ENCODE assay signal across 16 cellular contexts in the genomic region with DNA sequence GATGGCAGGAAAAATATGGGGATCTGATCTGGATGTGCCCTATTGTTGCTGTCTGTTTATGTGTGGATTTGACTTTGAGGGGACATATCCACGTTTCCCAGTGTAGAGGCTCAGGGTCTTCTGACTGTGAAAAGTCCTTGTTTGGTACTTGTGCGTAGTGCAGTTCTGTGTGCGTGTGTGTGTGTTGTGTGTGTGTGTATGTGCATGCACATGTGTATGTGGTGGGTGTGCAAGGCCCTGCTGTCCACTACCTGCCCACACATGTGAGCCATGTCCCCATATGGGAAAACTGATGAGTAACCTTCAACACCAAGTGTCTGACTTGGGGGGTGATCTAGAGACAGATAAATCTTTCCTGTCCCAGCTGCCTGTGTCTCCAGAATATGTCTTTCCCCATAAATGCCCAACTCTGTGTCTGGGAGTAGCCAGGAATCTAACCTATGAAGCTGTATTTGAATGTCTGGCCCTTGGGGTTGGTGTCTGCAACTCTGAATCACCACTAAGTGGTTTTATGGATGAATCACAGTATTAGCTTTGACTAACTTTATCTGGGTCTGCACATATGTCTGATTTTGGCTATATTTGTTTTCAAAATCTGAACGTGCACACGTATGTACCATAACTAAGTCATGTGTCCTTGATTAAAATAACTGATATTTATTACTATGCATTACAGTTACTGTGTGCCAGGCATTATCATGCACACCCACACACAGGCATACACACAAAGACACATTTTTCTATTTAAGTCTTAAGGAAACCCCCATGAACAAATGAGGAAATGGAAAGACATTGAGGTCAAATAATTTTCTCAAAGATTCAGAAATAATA. TPM values are rescaled to one million over a fixed set of nuclear protein-coding genes. Genes with fewer than 3 reads are reported as not detected.
DNase-seq lines count a peak whose midpoint lies in the region; ATAC-seq, FAIRE-seq and TF ChIP-seq lines count a peak whose summit lies in the region.
"Had no signal": no experiment of that assay in that cellular context is flagged by ENCODE, and none has a peak within 500 bp of the region (broad histone marks: within the 10 kb centered on the region; RNA-seq: fewer than 3 reads in every experiment).

No MANE protein-coding gene starts in this region.

- TF ChIP-seq POLR2A in GM12891 (IDR thresholded peaks at IDR 0.05; ENCODE audit: low read depth, low read length) = no peak

- no peak overlapping the region for H3K27ac ChIP-seq in RWPE2 (ENCODE audit: poor library complexity, severe bottlenecking)
- H3K27ac ChIP-seq: SK-N-MC had no signal

- H3K27me3 Mint-ChIP-seq in activated T-cell treated with anti-CD3 and anti-CD28 coated beads, Interleukin-2, amount 50 U/mL, for 4 hours (ENCODE audit: low read depth) = peaks cover 32% of the 10 kb centered on the region

- peak; percentile 87 for FAIRE-seq in GM12891 (lab: Jason Lieb, UNC)

- no peaks in the 10 kb centered on the region for H3K4me1 Mint-ChIP-seq in activated T-cell treated with anti-CD3 and anti-CD28 coated beads, Interleukin-2, amount 50 U/mL, for 4 hours (ENCODE audit: low read depth)
- H3K4me1 Mint-ChIP-seq: neural crest cell had no signal

- H3K27me3 ChIP-seq in RWPE2 (ENCODE audit: insufficient read depth, poor library complexity, severe bottlenecking) = no peaks in the 10 kb centered on the region

- H3K4me3 Mint-ChIP-seq in activated T-cell treated with anti-CD3 and anti-CD28 coated beads, Interleukin-2, amount 50 U/mL, for 4 hours = no peak overlapping the region
- H3K4me3 Mint-ChIP-seq: activated CD8-positive, alpha-beta T cell treated with anti-CD3 and anti-CD28 coated beads, Interleukin-2, amount 10 ng/mL, durations not matched to agents 7 days and 5 days; neural crest cell had no signal

- TF ChIP-seq CTCF in RWPE2 (IDR thresholded peaks at IDR 0.05; ENCODE audit: poor library complexity, severe bottlenecking) = no peak

- no peaks in the 10 kb centered on the region for H3K36me3 ChIP-seq in RWPE2 (ENCODE audit: low read depth)

- H3K9me3 Mint-ChIP-seq in activated T-cell treated with anti-CD3 and anti-CD28 coated beads, Interleukin-2, amount 50 U/mL, for 4 hours = no peaks in the 10 kb centered on the region
- H3K9me3 Mint-ChIP-seq: neural crest cell had no signal

- no peaks in the 10 kb centered on the region for H3K4me1 ChIP-seq in RWPE2 (ENCODE audit: insufficient read depth, poor library complexity, severe bottlenecking)

- no peak overlapping the region for H3K4me3 ChIP-seq in RWPE2 (ENCODE audit: severe bottlenecking)
- H3K4me3 ChIP-seq: SK-N-MC had no signal

- peak; percentile 74 for ATAC-seq in RWPE2 (ENCODE audit: low read depth)
- ATAC-seq in activated T-cell treated with anti-CD3 and anti-CD28 coated beads, Interleukin-2, amount 50 U/mL, for 4 hours = no peak
- ATAC-seq: activated CD8-positive, alpha-beta T cell treated with anti-CD3 and anti-CD28 coated beads, Interleukin-2, amount 10 ng/mL, durations not matched to agents 7 days and 5 days had no signal

- H3K9me3 ChIP-seq in RWPE2 (ENCODE audit: severe bottlenecking) = peaks cover 6% of the 10 kb centered on the region

- no peaks in the 10 kb centered on the region for H3K36me3 Mint-ChIP-seq in activated T-cell treated with anti-CD3 and anti-CD28 coated beads, Interleukin-2, amount 50 U/mL, for 4 hours (ENCODE audit: insufficient read depth)

- DNase-seq in A172 (ENCODE audit: low spot score) (peak; percentile 41), GM12891 (ENCODE audit: insufficient read length, low spot score) (no peak), RWPE2 (ENCODE audit: low spot score) (no peak), iris pigment epithelial cell (ENCODE audit: low read depth) (peak; percentile 60), NCI-H82 treated with DMSO at 0.1 percent for 48 hours (lab: John Stamatoyannopoulos, UW; ENCODE audit: unreplicated experiment) (no peak), COLO668 (lab: John Stamatoyannopoulos, UW; ENCODE audit: unreplicated experiment) (no peak), DMS53 treated with DMSO at 0.1 percent for 48 hours (lab: John Stamatoyannopoulos, UW; ENCODE audit: unreplicated experiment) (no peak)
- no peak for DNase-seq in activated T-cell treated with anti-CD3 and anti-CD28 coated beads, Interleukin-2, amount 50 U/mL, for 4 hours
- DNase-seq: activated CD8-positive, alpha-beta T cell treated with anti-CD3 and anti-CD28 coated beads, Interleukin-2, amount 10 ng/mL, durations not matched to agents 7 days and 5 days; activated effector memory CD4-positive, alpha-beta T cell treated with Interleukin-2 at 50 U/mL for 16 hours; NCI-H1092 treated with DMSO at 0.1 percent for 48 hours; stimulated activated CD4-positive, alpha-beta T cell treated with anti-CD3 and anti-CD28 coated beads, Interleukin-4, amount 100 ng/mL, for 4 hours had no signal

TF ChIP-seq in GM12891, 5 proteins besides CTCF, POLR2A, EP300 and RAD21:
- TF ChIP-seq PAX5 (IDR thresholded peaks at IDR 0.05; ENCODE audit: insufficient read depth, low read length, severe bottlenecking) (no peak), SPI1 (IDR thresholded peaks at IDR 0.05; ENCODE audit: low read depth, low read length) (peak; percentile 89)

RNA-seq across cellular contexts. Expression of a gene that starts 17.4 kb away (rescaled TPM):
- not detected in 2 replicates for total RNA-seq in A172 (2014; rRNA removed; shearing (Covaris generic))
- 8.7 TPM for polyA plus RNA-seq in GM12891 (2012; ENCODE audit: low read depth, missing spikeins)
- total RNA-seq in activated T-cell treated with anti-CD3 and anti-CD28 coated beads, Interleukin-2, amount 50 U/mL, for 4 hours = not detected
- total RNA-seq: activated CD8-positive, alpha-beta T cell treated with anti-CD3 and anti-CD28 coated beads, Interleukin-2, amount 10 ng/mL, durations not matched to agents 7 days and 5 days; fibroblast of villous mesenchyme; neural crest cell; sciatic nerve had no signal

RNA-seq across cellular contexts. Expression of a gene that starts 20.6 kb away (rescaled TPM):
- total RNA-seq in A172 (2014; rRNA removed; shearing (Covaris generic)) = not detected in 2 replicates
- polyA plus RNA-seq in GM12891 (2012; ENCODE audit: low read depth, missing spikeins) = 0.17 TPM
- not detected for total RNA-seq in activated T-cell treated with anti-CD3 and anti-CD28 coated beads, Interleukin-2, amount 50 U/mL, for 4 hours
- total RNA-seq: activated CD8-positive, alpha-beta T cell treated with anti-CD3 and anti-CD28 coated beads, Interleukin-2, amount 10 ng/mL, durations not matched to agents 7 days and 5 days; fibroblast of villous mesenchyme; neural crest cell had no signal

RNA-seq across cellular contexts. Expression of a gene that starts 35.9 kb away (rescaled TPM):
- not detected in 2 replicates for total RNA-seq in A172 (2014; rRNA removed; shearing (Covaris generic))
- not detected for polyA plus RNA-seq in GM12891 (2012; ENCODE audit: low read depth, missing spikeins)
- not detected for total RNA-seq in activated T-cell treated with anti-CD3 and anti-CD28 coated beads, Interleukin-2, amount 50 U/mL, for 4 hours
- total RNA-seq: activated CD8-positive, alpha-beta T cell treated with anti-CD3 and anti-CD28 coated beads, Interleukin-2, amount 10 ng/mL, durations not matched to agents 7 days and 5 days; fibroblast of villous mesenchyme; neural crest cell; sciatic nerve had no signal

RNA-seq across cellular contexts. Expression of a gene that starts 57.3 kb away (rescaled TPM):
- not detected in 2 replicates for total RNA-seq in A172 (2014; rRNA removed; shearing (Covaris generic))
- polyA plus RNA-seq in GM12891 (2012; ENCODE audit: low read depth, missing spikeins) = not detected
- not detected for total RNA-seq in activated T-cell treated with anti-CD3 and anti-CD28 coated beads, Interleukin-2, amount 50 U/mL, for 4 hours
- total RNA-seq: activated CD8-positive, alpha-beta T cell treated with anti-CD3 and anti-CD28 coated beads, Interleukin-2, amount 10 ng/mL, durations not matched to agents 7 days and 5 days; fibroblast of villous mesenchyme; neural crest cell; sciatic nerve had no signal

Comparison
In these comparisons a context has a peak if more than half of its experiments do, and no peak if none do; other contexts are left out.
1. DNase-seq: peak in A172 (single experiment) and iris pigment epithelial cell (single experiment); none in GM12891 (single experiment), RWPE2 (single experiment), NCI-H82 treated with DMSO at 0.1 percent for 48 hours (single experiment), COLO668 (single experiment), activated T-cell treated with anti-CD3 and anti-CD28 coated beads, Interleukin-2, amount 50 U/mL, for 4 hours (single experiment) and DMS53 treated with DMSO at 0.1 percent for 48 hours (single experiment).